8 cellular contexts compared by ENCODE assay signal in the genomic region with DNA sequence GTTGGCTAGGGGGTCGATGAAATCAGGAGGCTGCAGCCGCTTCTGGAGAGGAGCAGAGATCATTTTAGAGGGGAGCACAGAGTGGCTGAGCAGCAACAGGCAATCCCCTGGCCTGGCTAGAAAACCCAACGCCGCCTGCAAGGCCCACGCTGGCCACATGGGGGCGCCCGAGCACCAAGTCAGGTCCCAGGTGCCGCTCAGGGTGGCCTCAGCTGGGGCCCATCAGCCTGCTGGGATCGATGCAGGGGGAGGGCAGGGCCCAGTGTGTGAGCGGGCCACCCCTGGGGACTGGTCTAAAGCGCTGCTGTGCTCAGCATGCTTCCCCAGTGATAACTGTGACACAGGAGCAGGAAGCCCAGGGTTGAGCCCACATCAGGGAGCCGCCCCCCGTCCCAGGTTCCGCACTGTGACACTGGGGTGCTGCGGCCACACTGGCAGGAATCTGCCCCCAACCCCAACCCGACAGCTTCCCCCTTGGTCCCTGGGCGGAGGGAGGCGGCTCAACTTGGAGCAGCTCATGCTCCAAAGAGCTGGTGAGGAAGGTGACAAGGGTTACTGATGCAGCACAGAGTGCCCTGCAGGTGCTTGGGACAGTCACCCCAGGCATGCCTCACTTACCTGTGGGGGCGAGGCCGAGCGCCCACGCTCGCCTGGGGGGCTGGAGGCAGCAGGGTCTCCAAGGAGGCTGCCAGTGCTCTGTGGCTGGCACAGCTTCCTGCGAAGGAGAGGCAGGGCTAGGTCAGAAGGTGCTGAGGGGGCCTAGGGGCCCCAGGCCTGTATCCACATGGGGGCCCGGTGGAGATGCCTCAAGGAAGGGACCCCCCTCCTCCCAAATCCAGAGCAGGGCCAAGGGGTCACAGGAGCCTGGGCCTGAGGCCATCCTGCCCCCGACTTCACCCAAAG. TPM values are rescaled to one million over a fixed set of nuclear protein-coding genes. Genes with fewer than 3 reads are reported as not detected.
DNase-seq lines count a peak whose midpoint lies in the region; ATAC-seq and TF ChIP-seq lines count a peak whose summit lies in the region.

No MANE protein-coding gene starts in this region.

- H3K4me1 Mint-ChIP-seq in CD14-positive monocyte = no peaks in the 10 kb centered on the region

- H3K4me3 ChIP-seq in coronary artery = no peak overlapping the region

- H3K9me3 Mint-ChIP-seq in CD14-positive monocyte = no peaks in the 10 kb centered on the region

- TF ChIP-seq CTCF in CD14-positive monocyte (IDR thresholded peaks at IDR 0.05) = peak; percentile 96
- peak; percentile 99 for TF ChIP-seq CTCF in coronary artery (IDR thresholded peaks at IDR 0.05)

- intact Hi-C loops in CD14-positive monocyte (cut with micrococcal nuclease) = loop anchor here (5.0 to 10.0 kb wide), 2 partner anchors 134 to 396 kb away; a partner anchor contains a TSS

- peaks cover 68 to 95% of the 10 kb centered on the region in 2 donors for H3K36me3 Mint-ChIP-seq in CD14-positive monocyte

- ATAC-seq in GM21390 (IDR thresholded peaks at IDR 0.05; ENCODE audit: unreplicated experiment) = no peak

- peaks cover 0 to 6% (median 1%) of the 10 kb centered on the region in 3 donors for H3K27me3 Mint-ChIP-seq in CD14-positive monocyte (ENCODE audit: low read depth in 3 of 3)

- H3K27ac Mint-ChIP-seq in CD14-positive monocyte = peak overlapping the region in 1 of 7 donors; percentile 73

- peak overlapping the region in 1 of 2 donors; percentile 41 for H3K27ac ChIP-seq in coronary artery

- peak; percentile 85 for DNase-seq in CD14-positive monocyte (ENCODE audit: low spot score)
- peak; percentile 57 for DNase-seq in HCEC 1CT
- peak; percentile 75 for DNase-seq in NCI-H2227 (lab: John Stamatoyannopoulos, UW; ENCODE audit: unreplicated experiment)
- DNase-seq in activated CD4-positive, alpha-beta T cell treated with anti-CD3 and anti-CD28 coated beads, Interleukin-2, amount 50 U/mL, for 1 hour = peak; percentile 90
- no peak for DNase-seq in coronary artery (ENCODE audit: low spot score)
- DNase-seq in lung microvascular endothelial cell (ENCODE audit: low read depth in 2 of 2) = peak; percentile 74 to 79
- peak; percentile 85 for DNase-seq in stimulated activated CD8-positive, alpha-beta memory T cell treated with anti-CD3 and anti-CD28 coated beads, Interleukin-15, amount 100 ng/mL, for 1 hour (ENCODE audit: low read depth)

- no peak overlapping the region for H3K4me3 Mint-ChIP-seq in CD14-positive monocyte

RNA-seq across cellular contexts. Expression of a gene that starts 13.3 kb away (rescaled TPM):
- polyA plus RNA-seq in CD14-positive monocyte = not detected
- 26.0 and 33.6 TPM in 2 replicates for total RNA-seq in lung microvascular endothelial cell

RNA-seq across cellular contexts. Expression of a gene that starts 32.0 kb away (rescaled TPM):
- 10 to 100 TPM; 38.5 to 48.3 TPM for polyA plus RNA-seq in CD14-positive monocyte
- total RNA-seq in lung microvascular endothelial cell = 44.0 and 45.8 TPM in 2 replicates

RNA-seq across cellular contexts. Expression of a gene that starts 53.8 kb away (rescaled TPM):
- polyA plus RNA-seq in CD14-positive monocyte = 100 to 1,000 TPM; 416 to 581 TPM
- not detected in 2 replicates for total RNA-seq in lung microvascular endothelial cell
